Comparison of ENCODE assay signal across 1 cellular context in the genomic region with DNA sequence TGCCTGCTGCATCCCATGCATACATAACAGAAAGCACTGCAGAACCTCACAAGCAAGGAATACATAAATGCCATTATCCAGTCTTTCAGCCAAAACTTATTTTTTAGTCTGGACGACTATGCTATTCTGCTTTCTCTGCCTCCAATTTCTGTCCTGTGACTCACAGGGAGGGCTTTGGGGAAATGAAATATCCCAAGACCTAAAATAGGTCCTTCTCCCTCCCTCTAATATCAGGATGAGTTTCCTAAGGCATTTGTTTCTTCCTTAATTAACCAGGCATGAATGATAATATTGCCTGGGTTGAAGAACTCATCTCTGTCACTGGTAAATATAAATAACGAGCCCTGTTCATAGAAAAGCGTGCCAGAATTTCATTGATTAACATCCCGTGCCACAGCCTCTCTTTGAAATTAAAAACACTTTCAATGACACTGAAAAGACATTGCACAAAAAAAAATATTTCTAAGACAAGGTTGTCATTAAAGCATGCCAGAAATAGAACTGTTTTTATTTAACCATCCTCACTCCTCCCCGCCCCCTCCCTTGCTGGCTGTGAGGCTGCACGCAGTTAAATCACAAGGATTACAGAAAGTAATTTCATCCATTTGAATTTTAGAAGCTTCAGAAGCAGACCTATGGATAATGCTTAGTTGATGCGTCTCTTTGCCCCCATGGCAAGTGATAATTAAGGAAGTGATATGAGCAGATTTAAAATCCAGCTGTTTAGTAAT.
TF ChIP-seq lines count a peak whose summit lies in the region.

No MANE protein-coding gene starts in this region.

TF ChIP-seq in IMR-90, 13 proteins besides CTCF, POLR2A, EP300 and RAD21:
- TF ChIP-seq, protein P1, sequence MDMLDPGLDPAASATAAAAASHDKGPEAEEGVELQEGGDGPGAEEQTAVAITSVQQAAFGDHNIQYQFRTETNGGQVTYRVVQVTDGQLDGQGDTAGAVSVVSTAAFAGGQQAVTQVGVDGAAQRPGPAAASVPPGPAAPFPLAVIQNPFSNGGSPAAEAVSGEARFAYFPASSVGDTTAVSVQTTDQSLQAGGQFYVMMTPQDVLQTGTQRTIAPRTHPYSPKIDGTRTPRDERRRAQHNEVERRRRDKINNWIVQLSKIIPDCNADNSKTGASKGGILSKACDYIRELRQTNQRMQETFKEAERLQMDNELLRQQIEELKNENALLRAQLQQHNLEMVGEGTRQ (IDR thresholded peaks at IDR 0.05; ENCODE audit: low read depth, low read length), result no peak
- TF ChIP-seq ELK1 (IDR thresholded peaks at IDR 0.05; ENCODE audit: borderline replicate concordance, low read depth, low read length), result no peak
- no peak for TF ChIP-seq MXI1 (IDR thresholded peaks at IDR 0.05; ENCODE audit: borderline replicate concordance, low read depth, low read length)
- no peak for TF ChIP-seq FOS (IDR thresholded peaks at IDR 0.05; ENCODE audit: low read depth, low read length)
- no peak for TF ChIP-seq CEBPB (IDR thresholded peaks at IDR 0.05; ENCODE audit: low read depth, low read length)
- no peak for TF ChIP-seq SMC3 (IDR thresholded peaks at IDR 0.05; ENCODE audit: low read depth, low read length)
- TF ChIP-seq RCOR1 (IDR thresholded peaks at IDR 0.05; ENCODE audit: insufficient replicate concordance, low read length), result no peak
- TF ChIP-seq MAFK (IDR thresholded peaks at IDR 0.05; ENCODE audit: low read depth, low read length), result no peak
- no peak for TF ChIP-seq RFX5 (IDR thresholded peaks at IDR 0.05; ENCODE audit: low read depth, low read length)
- no peak for TF ChIP-seq CHD1 (IDR thresholded peaks at IDR 0.05; ENCODE audit: low read depth, low read length)
- TF ChIP-seq NFE2L2 (IDR thresholded peaks at IDR 0.05; ENCODE audit: low read depth, low read length), result no peak
- no peak for TF ChIP-seq MAZ (IDR thresholded peaks at IDR 0.05; ENCODE audit: borderline replicate concordance, low read depth, low read length)
- TF ChIP-seq BHLHE40 (IDR thresholded peaks at IDR 0.05; ENCODE audit: low read depth, low read length), result no peak
